ENCODE assay signal across 23 cellular contexts in the genomic region with DNA sequence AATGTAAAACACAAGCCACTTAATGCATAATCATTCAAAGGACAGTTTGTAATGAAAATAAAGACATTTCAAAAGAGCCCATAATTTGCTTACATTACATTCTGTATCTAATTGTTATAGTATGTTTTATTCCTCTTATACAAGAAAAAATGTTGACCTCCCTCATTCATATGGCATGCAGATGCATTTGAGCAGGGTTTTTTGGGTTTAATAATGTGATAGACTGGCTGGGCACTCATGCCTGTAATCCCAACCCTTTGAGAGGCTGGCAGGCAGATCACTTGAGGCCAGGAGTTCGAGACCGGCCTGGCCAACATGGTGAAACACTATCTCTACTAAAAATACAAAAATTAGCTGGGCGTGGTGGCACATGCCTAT. TPM values are rescaled to one million over a fixed set of nuclear protein-coding genes. Genes with fewer than 3 reads are reported as not detected.
DNase-seq lines count a peak whose midpoint lies in the region; TF ChIP-seq lines count a peak whose summit lies in the region.
"Had no signal": no experiment of that assay in that cellular context is flagged by ENCODE, and none has a peak within 500 bp of the region (broad histone marks: within the 10 kb centered on the region; RNA-seq: fewer than 3 reads in every experiment).

No MANE protein-coding gene starts in this region.

- peak overlapping the region; percentile 88 for H3K27ac ChIP-seq in BLaER1
- H3K27ac ChIP-seq in SU-DHL-6 (ENCODE audit: low read depth, low read length) = peak overlapping the region; percentile 26; the same call in 1 of the 2 replicates
- peak overlapping the region; percentile 85 for H3K27ac ChIP-seq in hepatocyte
- H3K27ac ChIP-seq: breast epithelium had no signal

- peak overlapping the region; percentile 85 for H3K4me2 ChIP-seq in BLaER1
- H3K4me2 ChIP-seq in SU-DHL-6 (ENCODE audit: low read depth, low read length, poor library complexity, severe bottlenecking) = no peak overlapping the region
- no peak overlapping the region for H3K4me2 ChIP-seq in hepatocyte

- H3K27ac Mint-ChIP-seq in osteocyte (ENCODE audit: unreplicated experiment) = peak overlapping the region; percentile 87
- H3K27ac Mint-ChIP-seq: activated CD4-positive, alpha-beta memory T cell treated with anti-CD3 and anti-CD28 coated beads, Interleukin-2, amount 10 ng/mL, durations not matched to agents 7 days and 5 days; activated naive CD8-positive, alpha-beta T cell treated with anti-CD3 and anti-CD28 coated beads, Interleukin-2, amount 50 U/mL, for 24 hours; CD8-positive, alpha-beta T cell; stimulated activated effector memory CD8-positive, alpha-beta T cell treated with anti-CD3 and anti-CD28 coated beads, Interleukin-12 subunit alpha, Interleukin-12 subunit beta, amount 100 ng/mL, for 72 hours had no signal

- 90% methylated on average over 3 of the region's 3 CpGs for WGBS in hepatocyte (ENCODE audit: low lambda C conversion rate, missing lambda C conversion rate)

- H3K9me3 Mint-ChIP-seq in osteocyte (ENCODE audit: unreplicated experiment) = no peaks in the 10 kb centered on the region
- H3K9me3 Mint-ChIP-seq: activated CD4-positive, alpha-beta memory T cell treated with anti-CD3 and anti-CD28 coated beads, Interleukin-2, amount 10 ng/mL, durations not matched to agents 7 days and 5 days; activated naive CD8-positive, alpha-beta T cell treated with anti-CD3 and anti-CD28 coated beads, Interleukin-2, amount 50 U/mL, for 24 hours; stimulated activated effector memory CD8-positive, alpha-beta T cell treated with anti-CD3 and anti-CD28 coated beads, Interleukin-12 subunit alpha, Interleukin-12 subunit beta, amount 100 ng/mL, for 72 hours had no signal

- H3K9ac ChIP-seq in BLaER1 (peak overlapping the region; percentile 77), SU-DHL-6 (ENCODE audit: low read length) (no peak overlapping the region)

- peaks cover 39% of the 10 kb centered on the region for H3K4me1 ChIP-seq in BLaER1
- no peaks in the 10 kb centered on the region for H3K4me1 ChIP-seq in hepatocyte (ENCODE audit: insufficient read depth)
- H3K4me1 ChIP-seq: breast epithelium had no signal

- H3K36me3 Mint-ChIP-seq in osteocyte (ENCODE audit: unreplicated experiment) = no peaks in the 10 kb centered on the region
- H3K36me3 Mint-ChIP-seq: CD8-positive, alpha-beta T cell; stimulated activated effector memory CD8-positive, alpha-beta T cell treated with anti-CD3 and anti-CD28 coated beads, Interleukin-12 subunit alpha, Interleukin-12 subunit beta, amount 100 ng/mL, for 72 hours had no signal

- H4K20me1 ChIP-seq in BLaER1 = no peaks in the 10 kb centered on the region
- no peaks in the 10 kb centered on the region for H4K20me1 ChIP-seq in SU-DHL-6 (ENCODE audit: low read depth, low read length)
- H4K20me1 ChIP-seq in hepatocyte (ENCODE audit: insufficient read depth, poor library complexity, severe bottlenecking) = no peaks in the 10 kb centered on the region

- H3K79me2 ChIP-seq in SU-DHL-6 (ENCODE audit: insufficient read depth, low read length) = no peaks in the 10 kb centered on the region
- H3K79me2 ChIP-seq in hepatocyte = no peaks in the 10 kb centered on the region

- TF ChIP-seq CTCF in SU-DHL-6 (IDR thresholded peaks at IDR 0.05; ENCODE audit: insufficient read depth, low read length, poor library complexity, severe bottlenecking) (no peak), hepatocyte (IDR thresholded peaks at IDR 0.05; ENCODE audit: poor library complexity) (no peak), osteocyte (IDR thresholded peaks at IDR 0.05) (no peak)

- H2AFZ ChIP-seq in SU-DHL-6 (ENCODE audit: low read depth, low read length, severe bottlenecking) = no peak overlapping the region
- H2AFZ ChIP-seq in hepatocyte = peak overlapping the region; percentile 3

- peaks cover 11% of the 10 kb centered on the region for H3K9me3 ChIP-seq in BLaER1
- H3K9me3 ChIP-seq in SU-DHL-6 (ENCODE audit: insufficient read depth, low read length) = no peaks in the 10 kb centered on the region
- H3K9me3 ChIP-seq in hepatocyte (ENCODE audit: low read depth) = no peaks in the 10 kb centered on the region
- H3K9me3 ChIP-seq: breast epithelium, testis had no signal

- H3K4me3 ChIP-seq in BLaER1 (peak overlapping the region; percentile 38), SU-DHL-6 (ENCODE audit: insufficient read depth, low read length, poor library complexity, severe bottlenecking) (no peak overlapping the region), hepatocyte (no peak overlapping the region)
- H3K4me3 ChIP-seq: breast epithelium, testis had no signal

- H3K4me1 Mint-ChIP-seq in osteocyte (ENCODE audit: unreplicated experiment) = peaks cover 11% of the 10 kb centered on the region
- H3K4me1 Mint-ChIP-seq: activated CD4-positive, alpha-beta memory T cell treated with anti-CD3 and anti-CD28 coated beads, Interleukin-2, amount 10 ng/mL, durations not matched to agents 7 days and 5 days; stimulated activated effector memory CD8-positive, alpha-beta T cell treated with anti-CD3 and anti-CD28 coated beads, Interleukin-12 subunit alpha, Interleukin-12 subunit beta, amount 100 ng/mL, for 72 hours had no signal

- no peaks in the 10 kb centered on the region for H3K36me3 ChIP-seq in BLaER1
- H3K36me3 ChIP-seq in SU-DHL-6 (ENCODE audit: low read length) = no peaks in the 10 kb centered on the region
- H3K36me3 ChIP-seq in hepatocyte (replicated peaks; ENCODE audit: insufficient read depth, low read depth) = no peaks in the 10 kb centered on the region
- H3K36me3 ChIP-seq: breast epithelium had no signal

- H3K9me2 ChIP-seq in SU-DHL-6 (replicated peaks; ENCODE audit: insufficient read depth, low read length) (no peaks in the 10 kb centered on the region), hepatocyte (replicated peaks; ENCODE audit: insufficient read depth) (no peaks in the 10 kb centered on the region)

- H3F3A ChIP-seq in SU-DHL-6 (ENCODE audit: insufficient read depth) = no peaks in the 10 kb centered on the region; the same call in 1 of the 2 replicates

- DNase-seq in hepatocyte (ENCODE audit: low spot score) (no peak), osteocyte (ENCODE audit: extremely low spot score, unreplicated experiment) (no peak), 8988T (no peak), T1000 (lab: John Stamatoyannopoulos, UW) (no peak), NCI-H1694 treated with DMSO at 0.1 percent for 48 hours (lab: John Stamatoyannopoulos, UW) (no peak)
- no peak for DNase-seq in stimulated activated CD4-positive, alpha-beta T cell treated with anti-CD3 and anti-CD28 coated beads, Interleukin-4, amount 100 ng/mL, for 24 hours
- DNase-seq: activated CD4-positive, alpha-beta memory T cell treated with anti-CD3 and anti-CD28 coated beads, Interleukin-2, amount 10 ng/mL, durations not matched to agents 7 days and 5 days; activated gamma-delta T cell; activated naive CD8-positive, alpha-beta T cell treated with anti-CD3 and anti-CD28 coated beads, Interleukin-2, amount 50 U/mL, for 24 hours; CD8-positive, alpha-beta T cell; mammary epithelial cell; naive B cell; NCI-H1417; NCI-H524 treated with DMSO at 0.1 percent for 48 hours; stimulated activated CD4-positive, alpha-beta T cell treated with anti-CD3 and anti-CD28 coated beads, Interleukin-1b, Interleukin-23, amount 100 ng/mL, for 48 hours; testis had no signal

- H3K27me3 Mint-ChIP-seq in osteocyte (ENCODE audit: unreplicated experiment) = no peaks in the 10 kb centered on the region
- H3K27me3 Mint-ChIP-seq: activated CD4-positive, alpha-beta memory T cell treated with anti-CD3 and anti-CD28 coated beads, Interleukin-2, amount 10 ng/mL, durations not matched to agents 7 days and 5 days; activated naive CD8-positive, alpha-beta T cell treated with anti-CD3 and anti-CD28 coated beads, Interleukin-2, amount 50 U/mL, for 24 hours; IgD-negative memory B cell; naive B cell had no signal

- no peak overlapping the region for H3K4me3 Mint-ChIP-seq in osteocyte (ENCODE audit: unreplicated experiment)
- H3K4me3 Mint-ChIP-seq: activated CD4-positive, alpha-beta memory T cell treated with anti-CD3 and anti-CD28 coated beads, Interleukin-2, amount 10 ng/mL, durations not matched to agents 7 days and 5 days; activated naive CD8-positive, alpha-beta T cell treated with anti-CD3 and anti-CD28 coated beads, Interleukin-2, amount 50 U/mL, for 24 hours; CD8-positive, alpha-beta T cell; IgD-negative memory B cell; stimulated activated effector memory CD8-positive, alpha-beta T cell treated with anti-CD3 and anti-CD28 coated beads, Interleukin-12 subunit alpha, Interleukin-12 subunit beta, amount 100 ng/mL, for 72 hours had no signal

- H3K27me3 ChIP-seq in BLaER1 (no peaks in the 10 kb centered on the region), SU-DHL-6 (ENCODE audit: low read length) (no peaks in the 10 kb centered on the region), hepatocyte (no peaks in the 10 kb centered on the region)
- H3K27me3 ChIP-seq: breast epithelium, testis had no signal

RNA-seq across cellular contexts. Expression of a gene that starts 11.6 kb away (rescaled TPM):
- total RNA-seq in hepatocyte (0.10 TPM in 1 of 2 replicates, not detected in the other), osteocyte (not detected in 2 replicates)
- 0.22 TPM in 1 of 2 replicates, not detected in the other for polyA plus RNA-seq in hepatocyte
- total RNA-seq: M059J, RPMI7951 had no signal

RNA-seq across cellular contexts. Expression of a gene that starts 31.3 kb away (rescaled TPM):
- total RNA-seq in hepatocyte = 24.3 and 25.1 TPM in 2 replicates
- polyA plus RNA-seq in hepatocyte = 10.5 and 14.6 TPM in 2 replicates
- total RNA-seq in osteocyte = 26.2 and 29.3 TPM in 2 replicates

Comparison
In these comparisons a context has a peak if more than half of its experiments do, and no peak if none do; other contexts are left out.
1. H3K27ac ChIP-seq: peak in every context shown above with its lines; median percentile 88 in BLaER1; 85 in hepatocyte; 26 in SU-DHL-6.